In the genomic region with DNA sequence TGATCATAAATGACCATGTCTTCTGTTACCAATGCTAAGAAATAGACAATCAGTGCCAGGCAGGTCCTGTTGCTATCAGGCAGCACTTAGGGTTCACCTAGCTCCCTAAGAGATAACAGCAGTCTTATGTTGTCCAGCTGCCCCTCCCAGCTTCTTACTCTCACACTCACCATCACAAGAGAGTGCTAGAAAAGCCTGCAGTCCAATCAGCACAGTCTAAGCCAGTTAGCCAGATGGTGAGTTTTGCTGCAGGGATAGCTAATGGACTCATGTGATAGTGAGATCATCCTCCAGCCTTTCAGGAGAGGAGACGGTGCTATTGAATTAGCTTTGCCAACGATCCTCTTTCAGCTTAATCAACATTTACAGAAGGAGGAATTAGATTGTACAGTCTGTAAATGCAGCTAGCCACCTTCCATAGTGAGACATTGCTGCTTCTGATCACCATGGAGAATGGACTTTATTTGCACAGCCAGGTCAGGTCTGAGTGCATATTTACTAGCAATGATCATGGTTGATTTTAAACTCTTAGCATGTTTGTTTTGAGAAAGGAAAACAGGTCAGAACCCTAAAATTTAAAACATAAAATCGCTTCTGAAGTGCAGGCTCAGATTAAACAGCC, we compare ENCODE assay signal across 17 cellular contexts.
A peak's percentile ranks its signal among the peaks of the same experiment; 100 is the strongest.
DNase-seq lines count a peak whose midpoint lies in the region; FAIRE-seq and TF ChIP-seq lines count a peak whose summit lies in the region.
"Had no signal": no experiment of that assay in that cellular context is flagged by ENCODE, and none has a peak within 500 bp of the region (broad histone marks: within the 10 kb centered on the region; RNA-seq: fewer than 3 reads in every experiment).

No MANE protein-coding gene starts in this region.

- H3K9me3 ChIP-seq in neuronal stem cell (replicated peaks in 1 of 2; ENCODE audit: control insufficient read depth in 2 of 2, insufficient read depth in 1 of 2, low read depth in 1 of 2, low read length in 2 of 2): no peaks in the 10 kb centered on the region
- H3K9me3 ChIP-seq: thoracic aorta had no signal

- no peaks in the 10 kb centered on the region for H3K36me3 Mint-ChIP-seq in brain

- CTCF ChIA-PET in HEK293T (lab: Yijun Ruan, JAX): no interaction called here

- DNase-seq in NCI-H1092 treated with DMSO at 0.1 percent for 48 hours (lab: John Stamatoyannopoulos, UW) (peak; percentile 99), NCI-H2196 treated with DMSO at 0.1 percent for 48 hours (lab: John Stamatoyannopoulos, UW; ENCODE audit: unreplicated experiment) (peak; percentile 54), neuronal stem cell (ENCODE audit: low spot score) (no peak), HPDE6-E6E7 (ENCODE audit: extremely low spot score) (no peak), HEK293T (ENCODE audit: extremely low spot score) (no peak), GM12891 (ENCODE audit: insufficient read length, low spot score) (no peak)
- DNase-seq in activated naive CD4-positive, alpha-beta T cell (lab: John Stamatoyannopoulos, UW): no peak
- DNase-seq: activated CD4-positive, alpha-beta T cell treated with anti-CD3 and anti-CD28 coated beads, Interleukin-2, amount 10 ng/mL, durations not matched to agents 24 days and 14 days; aorta; CD4-positive, alpha-beta T cell; Karpas-422; T-helper 1 cell had no signal

- H2BK12ac ChIP-seq in neuronal stem cell (ENCODE audit: low read length): no peak overlapping the region

- peaks cover 0 to 2% (median 0%) of the 10 kb centered on the region in 5 experiments for H3K9me3 Mint-ChIP-seq in brain
- H3K9me3 Mint-ChIP-seq: activated CD4-positive, alpha-beta T cell treated with anti-CD3 and anti-CD28 coated beads, Interleukin-2, amount 10 ng/mL, durations not matched to agents 24 days and 14 days; activated T-helper 1 cell treated with anti-CD3 and anti-CD28 coated beads, Interleukin-12 subunit alpha, Interleukin-12 subunit beta, Interleukin-2, Interleukin-4 antibody, amounts not matched to agents 30 ng/mL and 10 ng/mL and 1 ng/mL, durations not matched to agents 14 hours and 24 hours and 36 hours; CD4-positive, alpha-beta T cell; nephron had no signal

- peaks cover 3 to 8% of the 10 kb centered on the region in 2 donors for H3K4me1 ChIP-seq in neuronal stem cell (ENCODE audit: control insufficient read depth in 2 of 2, insufficient read depth in 1 of 2, low read depth in 1 of 2, low read length in 2 of 2)

- H3K79me1 ChIP-seq in neuronal stem cell (ENCODE audit: low read depth, low read length): no peaks in the 10 kb centered on the region

- WGBS in neuronal stem cell (ENCODE audit: extremely low coverage in 2 of 2, insufficient read length in 2 of 2, insufficient replicate concordance in 1 of 2), 2 donors: no CpG with 5 or more reads among the region's 3 CpGs

- no peak overlapping the region for H4K91ac ChIP-seq in neuronal stem cell (ENCODE audit: low read depth, low read length, poor library complexity)

- peak overlapping the region in 3 of 5 experiments; percentile 15 to 64 (median 17) for H3K4me3 Mint-ChIP-seq in brain
- H3K4me3 Mint-ChIP-seq: activated CD4-positive, alpha-beta T cell treated with anti-CD3 and anti-CD28 coated beads, Interleukin-2, amount 10 ng/mL, durations not matched to agents 24 days and 14 days; activated T-helper 1 cell treated with anti-CD3 and anti-CD28 coated beads, Interleukin-12 subunit alpha, Interleukin-12 subunit beta, Interleukin-2, Interleukin-4 antibody, amounts not matched to agents 30 ng/mL and 10 ng/mL and 1 ng/mL, durations not matched to agents 14 hours and 24 hours and 36 hours; CD4-positive, alpha-beta T cell; nephron had no signal

- TF ChIP-seq POLR2A in GM12891 (IDR thresholded peaks at IDR 0.05; ENCODE audit: low read depth, low read length): no peak

- no peak overlapping the region for H4K8ac ChIP-seq in neuronal stem cell (ENCODE audit: low read depth, low read length)

- H3K9ac ChIP-seq in neuronal stem cell (ENCODE audit: low read depth, low read length, poor library complexity): no peak overlapping the region

- peak overlapping the region; percentile 6 for H2AFZ ChIP-seq in neuronal stem cell (ENCODE audit: low read length)

- H3K4me1 Mint-ChIP-seq in brain: peaks cover 51% of the 10 kb centered on the region
- H3K4me1 Mint-ChIP-seq: activated CD4-positive, alpha-beta T cell treated with anti-CD3 and anti-CD28 coated beads, Interleukin-2, amount 10 ng/mL, durations not matched to agents 24 days and 14 days; nephron had no signal

- H3K4me2 ChIP-seq in neuronal stem cell (ENCODE audit: insufficient read depth, low read length, poor library complexity, severe bottlenecking): no peak overlapping the region

- no peak overlapping the region for H2AK5ac ChIP-seq in neuronal stem cell (ENCODE audit: low read depth, low read length)

- no peak overlapping the region for H2BK120ac ChIP-seq in neuronal stem cell (ENCODE audit: low read depth, low read length)

- H3K27me3 ChIP-seq in neuronal stem cell (ENCODE audit: control insufficient read depth in 3 of 3, insufficient read depth in 3 of 3, low read depth in 1 of 3, low read length in 3 of 3): no peaks in the 10 kb centered on the region

- H2BK5ac ChIP-seq in neuronal stem cell (ENCODE audit: low read length): no peak overlapping the region

- no peak overlapping the region for H2BK15ac ChIP-seq in neuronal stem cell (ENCODE audit: low read length)

- no peak overlapping the region for H3K14ac ChIP-seq in neuronal stem cell (ENCODE audit: low read length)

- H3K27ac Mint-ChIP-seq in brain: peak overlapping the region; percentile 30 to 92 (median 82)
- H3K27ac Mint-ChIP-seq: activated CD4-positive, alpha-beta T cell treated with anti-CD3 and anti-CD28 coated beads, Interleukin-2, amount 10 ng/mL, durations not matched to agents 24 days and 14 days; activated T-helper 1 cell treated with anti-CD3 and anti-CD28 coated beads, Interleukin-12 subunit alpha, Interleukin-12 subunit beta, Interleukin-2, Interleukin-4 antibody, amounts not matched to agents 30 ng/mL and 10 ng/mL and 1 ng/mL, durations not matched to agents 14 hours and 24 hours and 36 hours; CD4-positive, alpha-beta T cell; nephron had no signal

- no peak for FAIRE-seq in GM12891 (lab: Jason Lieb, UNC)
- FAIRE-seq: frontal cortex had no signal

- no peak overlapping the region for H3K27ac ChIP-seq in neuronal stem cell (replicated peaks; ENCODE audit: low read length)
- H3K27ac ChIP-seq: thoracic aorta had no signal

- TF ChIP-seq CTCF in brain (conservative IDR thresholded peaks at IDR 0.05): no peak

- no peaks in the 10 kb centered on the region for H3K36me3 ChIP-seq in neuronal stem cell (replicated peaks in 1 of 2; ENCODE audit: control insufficient read depth in 2 of 2, insufficient read depth in 2 of 2, low read length in 2 of 2)
- H3K36me3 ChIP-seq: thoracic aorta had no signal

- no peak overlapping the region for H3K23ac ChIP-seq in neuronal stem cell (ENCODE audit: low read depth, low read length, poor library complexity)

- no peaks in the 10 kb centered on the region for H3K27me3 Mint-ChIP-seq in brain
- H3K27me3 Mint-ChIP-seq: activated CD4-positive, alpha-beta T cell treated with anti-CD3 and anti-CD28 coated beads, Interleukin-2, amount 10 ng/mL, durations not matched to agents 24 days and 14 days; CD4-positive, alpha-beta T cell had no signal

- no peak overlapping the region for H3K4ac ChIP-seq in neuronal stem cell (ENCODE audit: low read length)

- POLR2A ChIA-PET in HEK293T (lab: Yijun Ruan, JAX): no interaction called here

- no peak overlapping the region for H3K4me3 ChIP-seq in neuronal stem cell (ENCODE audit: low read length in 2 of 2)
- H3K4me3 ChIP-seq: thoracic aorta had no signal

- H3K18ac ChIP-seq in neuronal stem cell (ENCODE audit: low read length): no peak overlapping the region

TF ChIP-seq in HEK293T, 16 proteins besides CTCF, POLR2A, EP300 and RAD21:
- TF ChIP-seq BHLHE40 (IDR thresholded peaks at IDR 0.05; ENCODE audit: borderline replicate concordance) (no peak), FOXM1 (IDR thresholded peaks at IDR 0.05; ENCODE audit: borderline replicate concordance) (no peak), CTBP1 (IDR thresholded peaks at IDR 0.05; ENCODE audit: borderline replicate concordance) (no peak), ARNT (IDR thresholded peaks at IDR 0.05) (no peak)
TF ChIP-seq in HEK293T: peak in this region for 0.

TF ChIP-seq in GM12891, 5 proteins besides CTCF, POLR2A, EP300 and RAD21:
- TF ChIP-seq PAX5 (IDR thresholded peaks at IDR 0.05; ENCODE audit: insufficient read depth, low read length, severe bottlenecking): no peak
- no peak for TF ChIP-seq SPI1 (IDR thresholded peaks at IDR 0.05; ENCODE audit: low read depth, low read length)
- TF ChIP-seq POLR2AphosphoS5 (IDR thresholded peaks at IDR 0.05; ENCODE audit: low read depth, low read length): no peak
- no peak for TF ChIP-seq TAF1 (IDR thresholded peaks at IDR 0.05; ENCODE audit: low read depth, low read length)
- no peak for TF ChIP-seq POU2F2 (IDR thresholded peaks at IDR 0.05; ENCODE audit: low read depth, low read length)
TF ChIP-seq in GM12891: peak in this region for 0.

Comparison
In these comparisons a context has a peak if more than half of its experiments do, and no peak if none do; other contexts are left out.
1. DNase-seq: peak in NCI-H1092 treated with DMSO at 0.1 percent for 48 hours (single experiment) and NCI-H2196 treated with DMSO at 0.1 percent for 48 hours (single experiment); none in neuronal stem cell (single experiment), HPDE6-E6E7 (single experiment), activated naive CD4-positive, alpha-beta T cell (0 of 4), HEK293T (single experiment) and GM12891 (single experiment).